Comparison of ENCODE assay signal across 29 cellular contexts in genomic region chr4:1487106-1487505, GRCh38.
"Had no signal": no experiment of that assay in that cellular context is flagged by ENCODE, and none has a peak within 500 bp of the region (broad histone marks: within the 10 kb centered on the region; RNA-seq: fewer than 3 reads in every experiment).

No MANE protein-coding gene starts in this region.

- H3K36me3 Mint-ChIP-seq: activated naive CD8-positive, alpha-beta T cell treated with anti-CD3 and anti-CD28 coated beads, Interleukin-2, amount 10 ng/mL, durations not matched to agents 7 days and 5 days had no signal

- DNase-seq: activated CD4-positive, alpha-beta memory T cell treated with anti-CD3 and anti-CD28 coated beads, Interleukin-2, amount 10 ng/mL, durations not matched to agents 7 days and 5 days; activated CD4-positive, alpha-beta T cell treated with anti-CD3 and anti-CD28 coated beads for 1 hour; activated CD4-positive, alpha-beta T cell treated with anti-CD3 and anti-CD28 coated beads for 4 hours; activated CD4-positive, alpha-beta T cell treated with anti-CD3 and anti-CD28 coated beads, Interleukin-2, amount 10 ng/mL, durations not matched to agents 7 days and 5 days; activated CD4-positive, alpha-beta T cell treated with anti-CD3 and anti-CD28 coated beads, Interleukin-2, amount 50 U/mL, for 4 hours; activated CD8-positive, alpha-beta memory T cell treated with anti-CD3 and anti-CD28 coated beads, Interleukin-2, amount 50 U/mL, for 48 hours; activated gamma-delta T cell; activated naive CD4-positive, alpha-beta T cell; activated naive CD4-positive, alpha-beta T cell treated with anti-CD3 and anti-CD28 coated beads, Interleukin-2, amount 10 ng/mL, durations not matched to agents 7 days and 5 days; activated naive CD8-positive, alpha-beta T cell treated with anti-CD3 and anti-CD28 coated beads, Interleukin-2, amount 10 ng/mL, durations not matched to agents 7 days and 5 days; activated T-cell treated with anti-CD3 and anti-CD28 coated beads for 4 hours; activated T-cell treated with anti-CD3 and anti-CD28 coated beads, Interleukin-2, amount 50 U/mL, for 4 hours; amniotic stem cell; anterior cingulate cortex; brain microvascular endothelial cell; caudate nucleus; colonic mucosa; effector CD8-positive, alpha-beta T cell; foreskin melanocyte; heart right ventricle; T-helper 1 cell; T-helper 17 cell had no signal

- ATAC-seq: activated naive CD4-positive, alpha-beta T cell treated with anti-CD3 and anti-CD28 coated beads, Interleukin-2, amount 50 U/mL, for 72 hours; activated T-cell treated with anti-CD3 and anti-CD28 coated beads, Interleukin-2, amount 50 U/mL, for 4 hours; activated T-helper 17 cell treated with anti-CD3 and anti-CD28 coated beads, Interleukin-2, amount 50 U/mL, for 72 hours; esophagus mucosa; gastroesophageal sphincter; heart right ventricle; T-helper 17 cell had no signal

- H3K4me1 Mint-ChIP-seq: activated CD4-positive, alpha-beta memory T cell treated with anti-CD3 and anti-CD28 coated beads, Interleukin-2, amount 10 ng/mL, durations not matched to agents 7 days and 5 days; activated CD4-positive, alpha-beta T cell treated with anti-CD3 and anti-CD28 coated beads, Interleukin-2, amount 10 ng/mL, durations not matched to agents 7 days and 5 days; activated naive CD4-positive, alpha-beta T cell treated with anti-CD3 and anti-CD28 coated beads, Interleukin-2, amount 10 ng/mL, durations not matched to agents 7 days and 5 days; activated naive CD8-positive, alpha-beta T cell treated with anti-CD3 and anti-CD28 coated beads, Interleukin-2, amount 10 ng/mL, durations not matched to agents 7 days and 5 days; activated T-helper 17 cell treated with anti-CD3 and anti-CD28 coated beads, Interleukin-2, amount 50 U/mL, for 72 hours; T-helper 17 cell had no signal

- H3K27ac Mint-ChIP-seq: activated CD4-positive, alpha-beta memory T cell treated with anti-CD3 and anti-CD28 coated beads, Interleukin-2, amount 10 ng/mL, durations not matched to agents 7 days and 5 days; activated CD4-positive, alpha-beta T cell treated with anti-CD3 and anti-CD28 coated beads, Interleukin-2, amount 10 ng/mL, durations not matched to agents 7 days and 5 days; activated naive CD4-positive, alpha-beta T cell treated with anti-CD3 and anti-CD28 coated beads, Interleukin-2, amount 10 ng/mL, durations not matched to agents 7 days and 5 days; activated naive CD4-positive, alpha-beta T cell treated with anti-CD3 and anti-CD28 coated beads, Interleukin-2, amount 50 U/mL, for 72 hours; activated naive CD8-positive, alpha-beta T cell treated with anti-CD3 and anti-CD28 coated beads, Interleukin-2, amount 10 ng/mL, durations not matched to agents 7 days and 5 days; activated T-helper 17 cell treated with anti-CD3 and anti-CD28 coated beads, Interleukin-2, amount 50 U/mL, for 72 hours; T-helper 17 cell; T-helper 2 cell treated with Interferon-gamma antibody and Interleukin-4, amounts not matched to agents 5 μg/mL and 100 μg/mL, for 36 hours had no signal

- H3K9me3 ChIP-seq: colonic mucosa had no signal

- H3K36me3 ChIP-seq: brain microvascular endothelial cell, colonic mucosa, gastroesophageal sphincter, heart right ventricle had no signal

- H3K4me1 ChIP-seq: colonic mucosa, gastroesophageal sphincter, heart right ventricle had no signal

- H3K27ac ChIP-seq: brain microvascular endothelial cell, colonic mucosa, gastroesophageal sphincter, heart right ventricle had no signal

- FAIRE-seq: astrocyte, bronchial epithelial cell had no signal

- H3K4me3 Mint-ChIP-seq: activated CD4-positive, alpha-beta memory T cell treated with anti-CD3 and anti-CD28 coated beads, Interleukin-2, amount 10 ng/mL, durations not matched to agents 7 days and 5 days; activated CD4-positive, alpha-beta T cell treated with anti-CD3 and anti-CD28 coated beads, Interleukin-2, amount 10 ng/mL, durations not matched to agents 7 days and 5 days; activated naive CD4-positive, alpha-beta T cell treated with anti-CD3 and anti-CD28 coated beads, Interleukin-2, amount 10 ng/mL, durations not matched to agents 7 days and 5 days; activated naive CD8-positive, alpha-beta T cell treated with anti-CD3 and anti-CD28 coated beads, Interleukin-2, amount 10 ng/mL, durations not matched to agents 7 days and 5 days; activated T-cell treated with anti-CD3 and anti-CD28 coated beads, Interleukin-2, amount 50 U/mL, for 4 hours; activated T-helper 17 cell treated with anti-CD3 and anti-CD28 coated beads, Interleukin-2, amount 50 U/mL, for 72 hours; T-helper 17 cell; T-helper 2 cell treated with Interferon-gamma antibody and Interleukin-4, amounts not matched to agents 5 μg/mL and 100 μg/mL, for 36 hours had no signal

- H3K4me3 ChIP-seq: colonic mucosa, gastroesophageal sphincter, heart right ventricle had no signal

- H3K27me3 ChIP-seq: brain microvascular endothelial cell, colonic mucosa had no signal
